ENCODE assay signal across 14 cellular contexts in the genomic region with DNA sequence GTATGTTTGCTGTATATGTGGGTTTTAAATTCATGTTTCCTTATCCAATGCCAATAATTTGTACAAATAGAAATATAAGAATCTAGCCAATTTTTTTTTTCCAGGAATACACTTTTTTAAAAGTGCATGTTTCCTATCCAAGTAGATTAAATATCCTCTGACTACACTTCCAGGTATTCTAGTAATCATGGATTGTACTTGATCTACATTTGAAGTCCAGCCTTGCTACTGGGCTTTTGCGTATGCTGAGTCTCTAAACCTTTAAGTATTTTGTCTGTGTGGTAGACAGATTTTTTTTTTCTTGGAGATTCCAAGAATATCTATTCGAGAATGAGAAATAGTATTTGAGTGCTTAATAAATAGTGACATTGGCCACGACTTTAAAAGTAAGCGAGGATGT.
DNase-seq lines count a peak whose midpoint lies in the region; ATAC-seq and TF ChIP-seq lines count a peak whose summit lies in the region.
"Had no signal": no experiment of that assay in that cellular context is flagged by ENCODE, and none has a peak within 500 bp of the region (broad histone marks: within the 10 kb centered on the region; RNA-seq: fewer than 3 reads in every experiment).

No MANE protein-coding gene starts in this region.

- H3K4me1 ChIP-seq in upper lobe of right lung = no peaks in the 10 kb centered on the region

- peak overlapping the region; percentile 77 for H3K27ac ChIP-seq in upper lobe of right lung
- H3K27ac ChIP-seq: epithelial cell of prostate had no signal

- no peaks in the 10 kb centered on the region for H3K9me3 Mint-ChIP-seq in activated T-cell treated with anti-CD3 and anti-CD28 coated beads, Interleukin-2, amount 50 U/mL, for 72 hours
- H3K9me3 Mint-ChIP-seq in activated T-cell treated with anti-CD3 and anti-CD28 coated beads, Interleukin-2, amount 50 U/mL, for 24 hours = no peaks in the 10 kb centered on the region
- no peaks in the 10 kb centered on the region for H3K9me3 Mint-ChIP-seq in chondrocyte (ENCODE audit: low read depth)
- H3K9me3 Mint-ChIP-seq in mesothelial cell of epicardium = no peaks in the 10 kb centered on the region
- H3K9me3 Mint-ChIP-seq: stimulated activated memory B cell treated with anti-CD40 and anti-IgM and Interleukin-4, amounts not matched to agents 10 μg/mL and 1 μg/mL and 100 μg/mL, for 72 hours had no signal

- intact Hi-C loops in upper lobe of right lung (cut with DNase I) = no loop called here

- H3K4me3 Mint-ChIP-seq in activated T-cell treated with anti-CD3 and anti-CD28 coated beads, Interleukin-2, amount 50 U/mL, for 72 hours = no peak overlapping the region
- H3K4me3 Mint-ChIP-seq in activated T-cell treated with anti-CD3 and anti-CD28 coated beads, Interleukin-2, amount 50 U/mL, for 24 hours = no peak overlapping the region
- H3K4me3 Mint-ChIP-seq in chondrocyte (ENCODE audit: unreplicated experiment) (peak overlapping the region; percentile 66), mesothelial cell of epicardium (no peak overlapping the region)
- H3K4me3 Mint-ChIP-seq: activated CD8-positive, alpha-beta memory T cell treated with anti-CD3 and anti-CD28 coated beads, Interleukin-2, amount 10 ng/mL, durations not matched to agents 7 days and 5 days had no signal

- H3K27me3 Mint-ChIP-seq in activated T-cell treated with anti-CD3 and anti-CD28 coated beads, Interleukin-2, amount 50 U/mL, for 72 hours (ENCODE audit: low read depth) = peaks cover 12% of the 10 kb centered on the region
- peaks cover 9% of the 10 kb centered on the region for H3K27me3 Mint-ChIP-seq in activated T-cell treated with anti-CD3 and anti-CD28 coated beads, Interleukin-2, amount 50 U/mL, for 24 hours
- H3K27me3 Mint-ChIP-seq in chondrocyte (ENCODE audit: low read depth) = no peaks in the 10 kb centered on the region
- no peaks in the 10 kb centered on the region for H3K27me3 Mint-ChIP-seq in mesothelial cell of epicardium (ENCODE audit: low read depth)
- H3K27me3 Mint-ChIP-seq: stimulated activated memory B cell treated with anti-CD40 and anti-IgM and Interleukin-4, amounts not matched to agents 10 μg/mL and 1 μg/mL and 100 μg/mL, for 72 hours had no signal

- peak overlapping the region; percentile 52 for H3K27ac Mint-ChIP-seq in activated T-cell treated with anti-CD3 and anti-CD28 coated beads, Interleukin-2, amount 50 U/mL, for 72 hours
- no peak overlapping the region for H3K27ac Mint-ChIP-seq in activated T-cell treated with anti-CD3 and anti-CD28 coated beads, Interleukin-2, amount 50 U/mL, for 24 hours
- H3K27ac Mint-ChIP-seq in chondrocyte (ENCODE audit: unreplicated experiment) (peak overlapping the region; percentile 99), mesothelial cell of epicardium (peak overlapping the region; percentile 58)
- H3K27ac Mint-ChIP-seq: activated CD8-positive, alpha-beta memory T cell treated with anti-CD3 and anti-CD28 coated beads, Interleukin-2, amount 10 ng/mL, durations not matched to agents 7 days and 5 days had no signal

- ATAC-seq in activated T-cell treated with anti-CD3 and anti-CD28 coated beads, Interleukin-2, amount 50 U/mL, for 72 hours (replicated peaks in 1 of 2) = no peak
- ATAC-seq in upper lobe of right lung (no peak), HG02885 (IDR thresholded peaks at IDR 0.05; ENCODE audit: poor library complexity, unreplicated experiment) (no peak), GM21381 (IDR thresholded peaks at IDR 0.05; ENCODE audit: unreplicated experiment) (no peak)
- ATAC-seq: activated CD8-positive, alpha-beta memory T cell treated with anti-CD3 and anti-CD28 coated beads, Interleukin-2, amount 10 ng/mL, durations not matched to agents 7 days and 5 days had no signal

- no peaks in the 10 kb centered on the region for H3K36me3 Mint-ChIP-seq in activated T-cell treated with anti-CD3 and anti-CD28 coated beads, Interleukin-2, amount 50 U/mL, for 72 hours (ENCODE audit: insufficient read depth in 2 of 2)
- no peaks in the 10 kb centered on the region for H3K36me3 Mint-ChIP-seq in activated T-cell treated with anti-CD3 and anti-CD28 coated beads, Interleukin-2, amount 50 U/mL, for 24 hours (ENCODE audit: low read depth)
- H3K36me3 Mint-ChIP-seq in chondrocyte (ENCODE audit: low read depth) (peaks cover 42% of the 10 kb centered on the region), mesothelial cell of epicardium (peaks cover 46% of the 10 kb centered on the region)
- H3K36me3 Mint-ChIP-seq: activated CD8-positive, alpha-beta memory T cell treated with anti-CD3 and anti-CD28 coated beads, Interleukin-2, amount 10 ng/mL, durations not matched to agents 7 days and 5 days; stimulated activated memory B cell treated with anti-CD40 and anti-IgM and Interleukin-4, amounts not matched to agents 10 μg/mL and 1 μg/mL and 100 μg/mL, for 72 hours had no signal

- H3K27me3 ChIP-seq in upper lobe of right lung = no peaks in the 10 kb centered on the region

- no peak for DNase-seq in activated T-cell treated with anti-CD3 and anti-CD28 coated beads, Interleukin-2, amount 50 U/mL, for 72 hours
- no peak for DNase-seq in activated T-cell treated with anti-CD3 and anti-CD28 coated beads, Interleukin-2, amount 50 U/mL, for 24 hours
- DNase-seq in chondrocyte (ENCODE audit: low spot score) (no peak), mesothelial cell of epicardium (ENCODE audit: low spot score in 2 of 2, unreplicated experiment in 2 of 2) (no peak), upper lobe of right lung (no peak), cerebellar cortex (ENCODE audit: low spot score) (no peak)
- DNase-seq: 8988T; activated CD8-positive, alpha-beta memory T cell treated with anti-CD3 and anti-CD28 coated beads, Interleukin-2, amount 10 ng/mL, durations not matched to agents 7 days and 5 days; NCI-H1694; T-helper 9 cell had no signal

- TF ChIP-seq CTCF in chondrocyte (IDR thresholded peaks at IDR 0.05) (no peak), mesothelial cell of epicardium (IDR thresholded peaks at IDR 0.05; ENCODE audit: unreplicated experiment) (no peak), upper lobe of right lung (IDR thresholded peaks at IDR 0.05) (no peak)

- H3K9me3 ChIP-seq in upper lobe of right lung = no peaks in the 10 kb centered on the region

- no peaks in the 10 kb centered on the region for H3K4me1 Mint-ChIP-seq in activated T-cell treated with anti-CD3 and anti-CD28 coated beads, Interleukin-2, amount 50 U/mL, for 72 hours (ENCODE audit: low read depth)
- peaks cover 5% of the 10 kb centered on the region for H3K4me1 Mint-ChIP-seq in activated T-cell treated with anti-CD3 and anti-CD28 coated beads, Interleukin-2, amount 50 U/mL, for 24 hours (ENCODE audit: low read depth)
- H3K4me1 Mint-ChIP-seq in chondrocyte (ENCODE audit: low read depth) (peaks cover 47% of the 10 kb centered on the region), mesothelial cell of epicardium (peaks cover 20% of the 10 kb centered on the region)

- no peak overlapping the region for H3K4me3 ChIP-seq in upper lobe of right lung

- peaks cover 83% of the 10 kb centered on the region for H3K36me3 ChIP-seq in upper lobe of right lung
